In the genomic region with DNA sequence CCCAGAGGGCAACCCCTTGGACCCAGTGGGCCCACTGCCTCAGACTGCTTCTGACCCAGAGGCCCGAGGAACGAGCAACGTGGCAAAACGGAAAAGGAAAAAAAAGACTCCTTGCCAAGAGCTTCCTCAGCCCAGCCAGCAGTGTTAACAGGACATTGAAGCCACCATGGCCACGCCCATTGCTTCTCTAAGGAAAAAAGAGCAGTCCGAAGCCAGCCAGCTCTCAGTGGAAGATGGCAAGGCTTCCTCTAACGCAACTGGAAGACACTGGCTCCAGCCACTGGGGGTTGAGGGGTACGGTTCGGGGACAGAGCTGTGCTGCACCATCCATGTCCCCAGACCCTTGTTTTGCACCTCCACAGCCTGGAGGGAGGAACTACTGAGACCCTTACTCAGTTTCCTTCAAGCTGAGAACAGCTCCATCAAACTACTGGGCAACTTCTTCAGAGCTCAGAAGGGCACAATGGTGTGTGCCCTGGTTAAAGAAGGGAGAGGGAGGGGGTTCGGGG, we compare ENCODE assay signal across 8 cellular contexts. TPM values are rescaled to one million over a fixed set of nuclear protein-coding genes. Genes with fewer than 3 reads are reported as not detected.
DNase-seq lines count a peak whose midpoint lies in the region; ATAC-seq lines count a peak whose summit lies in the region.

No MANE protein-coding gene starts in this region.

- H2BK12ac ChIP-seq in mesenchymal stem cell (ENCODE audit: low read length in 2 of 2): peak overlapping the region; percentile 78 to 85

- H3K27ac ChIP-seq in CD4-positive, CD25-positive, alpha-beta regulatory T cell (ENCODE audit: insufficient read depth, low read length, poor library complexity, severe bottlenecking): peak overlapping the region; percentile 49
- H3K27ac ChIP-seq in mesenchymal stem cell (ENCODE audit: low read length, poor library complexity, severe bottlenecking): peak overlapping the region; percentile 89

- H2AFZ ChIP-seq in mesenchymal stem cell (ENCODE audit: low read depth, low read length): no peak overlapping the region

- H2BK120ac ChIP-seq in mesenchymal stem cell (ENCODE audit: low read depth, low read length): peak overlapping the region; percentile 80

- H3K27me3 Mint-ChIP-seq in CD4-positive, CD25-positive, alpha-beta regulatory T cell: no peaks in the 10 kb centered on the region
- no peaks in the 10 kb centered on the region for H3K27me3 Mint-ChIP-seq in activated T-helper 17 cell treated with anti-CD3 and anti-CD28 coated beads, Interleukin-2, amount 50 U/mL, for 72 hours

- peak overlapping the region; percentile 91 for H4K91ac ChIP-seq in mesenchymal stem cell (ENCODE audit: low read length)

- DNase-seq in CD4-positive, CD25-positive, alpha-beta regulatory T cell: no peak
- DNase-seq in mesenchymal stem cell (peak; percentile 60), NCI-H748 (lab: John Stamatoyannopoulos, UW; ENCODE audit: unreplicated experiment) (no peak), NCI-H2171 (lab: John Stamatoyannopoulos, UW) (no peak)

- no peaks in the 10 kb centered on the region for H3K9me3 Mint-ChIP-seq in CD4-positive, CD25-positive, alpha-beta regulatory T cell
- no peaks in the 10 kb centered on the region for H3K9me3 Mint-ChIP-seq in activated T-helper 17 cell treated with anti-CD3 and anti-CD28 coated beads, Interleukin-2, amount 50 U/mL, for 72 hours

- H3K23ac ChIP-seq in mesenchymal stem cell (ENCODE audit: low read length in 2 of 2): no peak overlapping the region

- peak overlapping the region; percentile 94 to 97 for H3K4ac ChIP-seq in mesenchymal stem cell (ENCODE audit: low read depth in 1 of 2, low read length in 2 of 2)

- H3K79me1 ChIP-seq in mesenchymal stem cell (replicated peaks; ENCODE audit: low read length, poor library complexity, severe bottlenecking): peaks cover 19% of the 10 kb centered on the region

- peak overlapping the region in 2 of 3 donors; percentile 74 to 86 for H3K27ac Mint-ChIP-seq in CD4-positive, CD25-positive, alpha-beta regulatory T cell
- H3K27ac Mint-ChIP-seq in activated T-helper 17 cell treated with anti-CD3 and anti-CD28 coated beads, Interleukin-2, amount 50 U/mL, for 72 hours: peak overlapping the region; percentile 93

- peaks cover 6% of the 10 kb centered on the region for H3K36me3 Mint-ChIP-seq in CD4-positive, CD25-positive, alpha-beta regulatory T cell
- peaks cover 5% of the 10 kb centered on the region for H3K36me3 Mint-ChIP-seq in activated T-helper 17 cell treated with anti-CD3 and anti-CD28 coated beads, Interleukin-2, amount 50 U/mL, for 72 hours (ENCODE audit: low read depth)

- H3K27me3 ChIP-seq in CD4-positive, CD25-positive, alpha-beta regulatory T cell (ENCODE audit: control insufficient read depth, insufficient read depth, low read length): no peaks in the 10 kb centered on the region
- H3K27me3 ChIP-seq in mesenchymal stem cell (ENCODE audit: control insufficient read depth in 1 of 2, insufficient read depth in 1 of 2, low read length in 2 of 2): no peaks in the 10 kb centered on the region

- peak overlapping the region; percentile 96 to 98 for H3K18ac ChIP-seq in mesenchymal stem cell (ENCODE audit: low read depth in 1 of 2, low read length in 2 of 2)

- peak overlapping the region; percentile 83 for H2BK15ac ChIP-seq in mesenchymal stem cell (ENCODE audit: low read depth, poor library complexity, severe bottlenecking)

- H3K9ac ChIP-seq in mesenchymal stem cell (ENCODE audit: low read length): peak overlapping the region; percentile 74

- H3K4me1 Mint-ChIP-seq in CD4-positive, CD25-positive, alpha-beta regulatory T cell: peaks cover 27 to 73% (median 48%) of the 10 kb centered on the region in 4 donors
- peaks cover 30% of the 10 kb centered on the region for H3K4me1 Mint-ChIP-seq in activated T-helper 17 cell treated with anti-CD3 and anti-CD28 coated beads, Interleukin-2, amount 50 U/mL, for 72 hours

- WGBS in mesenchymal stem cell: 64% methylated on average over 10 of the region's 10 CpGs

- H3K4me2 ChIP-seq in mesenchymal stem cell (ENCODE audit: low read length, poor library complexity, severe bottlenecking): no peak overlapping the region

- peak overlapping the region in 3 of 4 donors; percentile 61 to 85 (median 74) for H3K4me3 Mint-ChIP-seq in CD4-positive, CD25-positive, alpha-beta regulatory T cell
- H3K4me3 Mint-ChIP-seq in activated T-helper 17 cell treated with anti-CD3 and anti-CD28 coated beads, Interleukin-2, amount 50 U/mL, for 72 hours: peak overlapping the region; percentile 79

- peak overlapping the region; percentile 24 for H2AK5ac ChIP-seq in mesenchymal stem cell (ENCODE audit: low read length, severe bottlenecking)

- no peak overlapping the region for H3K4me3 ChIP-seq in CD4-positive, CD25-positive, alpha-beta regulatory T cell (ENCODE audit: low read depth, low read length)
- peak overlapping the region in 1 of 2 experiments; percentile 29 for H3K4me3 ChIP-seq in mesenchymal stem cell (ENCODE audit: insufficient read depth in 1 of 2, low read depth in 1 of 2, low read length in 2 of 2)

- peaks cover 42% of the 10 kb centered on the region for H3K4me1 ChIP-seq in CD4-positive, CD25-positive, alpha-beta regulatory T cell (ENCODE audit: control insufficient read depth, insufficient read depth, low read length, poor library complexity, severe bottlenecking)
- peaks cover 62% of the 10 kb centered on the region for H3K4me1 ChIP-seq in mesenchymal stem cell (ENCODE audit: control insufficient read depth, insufficient read depth, low read depth, low read length)

- peak overlapping the region in 1 of 2 experiments; percentile 39 for H3K14ac ChIP-seq in mesenchymal stem cell (ENCODE audit: low read length in 2 of 2)

- peak overlapping the region; percentile 1 for H2BK5ac ChIP-seq in mesenchymal stem cell (ENCODE audit: low read depth, low read length, poor library complexity, severe bottlenecking)

- H3K36me3 ChIP-seq in CD4-positive, CD25-positive, alpha-beta regulatory T cell (ENCODE audit: control insufficient read depth, insufficient read depth, low read length): no peaks in the 10 kb centered on the region
- H3K36me3 ChIP-seq in mesenchymal stem cell (ENCODE audit: control insufficient read depth in 1 of 2, insufficient read depth in 2 of 2, low read depth in 1 of 2, low read length in 2 of 2): peaks cover 11 to 28% of the 10 kb centered on the region in 2 experiments

- ATAC-seq in CD4-positive, CD25-positive, alpha-beta regulatory T cell (ENCODE audit: low read depth in 2 of 2): no peak
- ATAC-seq in HG03432 (IDR thresholded peaks at IDR 0.05; ENCODE audit: unreplicated experiment) (peak; percentile 1), HG02642 (IDR thresholded peaks at IDR 0.05; ENCODE audit: poor library complexity, unreplicated experiment) (no peak), HG02763 (IDR thresholded peaks at IDR 0.05; ENCODE audit: unreplicated experiment) (no peak)
- ATAC-seq in activated T-helper 17 cell treated with anti-CD3 and anti-CD28 coated beads, Interleukin-2, amount 50 U/mL, for 72 hours (replicated peaks): no peak

- H3K9me3 ChIP-seq in CD4-positive, CD25-positive, alpha-beta regulatory T cell (ENCODE audit: control insufficient read depth in 2 of 2, low read length in 2 of 2): no peaks in the 10 kb centered on the region
- H3K9me3 ChIP-seq in mesenchymal stem cell (ENCODE audit: control insufficient read depth, low read length): no peaks in the 10 kb centered on the region

- H4K8ac ChIP-seq in mesenchymal stem cell (ENCODE audit: low read length): peak overlapping the region; percentile 80

RNA-seq across cellular contexts. Expression of a gene that starts 10.7 kb away (rescaled TPM):
- total RNA-seq in CD4-positive, CD25-positive, alpha-beta regulatory T cell: 8.2 TPM
- 1 to 10 TPM in 2 of 4 donors, under 1 TPM in 2; 0.86 to 1.5 (median 1.2) TPM for polyA plus RNA-seq in CD4-positive, CD25-positive, alpha-beta regulatory T cell
- total RNA-seq in activated T-helper 17 cell treated with anti-CD3 and anti-CD28 coated beads, Interleukin-2, amount 50 U/mL, for 72 hours: 10 to 100 TPM in 1 of 2 donors, 1 to 10 TPM in 1; 3.2 to 19.3 TPM
- polyA plus RNA-seq in mesenchymal stem cell (2013, experiment 1 of 2): 18.5 TPM
- 17.8 TPM for polyA plus RNA-seq in mesenchymal stem cell (2013, experiment 2 of 2)

RNA-seq across cellular contexts. Expression of a gene that starts 59.0 kb away (rescaled TPM):
- total RNA-seq in CD4-positive, CD25-positive, alpha-beta regulatory T cell: 128 TPM
- polyA plus RNA-seq in CD4-positive, CD25-positive, alpha-beta regulatory T cell: 100 to 1,000 TPM; 800 to 928 (median 868) TPM
- total RNA-seq in activated T-helper 17 cell treated with anti-CD3 and anti-CD28 coated beads, Interleukin-2, amount 50 U/mL, for 72 hours: 100 to 1,000 TPM; 121 to 140 TPM
- 684 TPM for polyA plus RNA-seq in mesenchymal stem cell (2013, experiment 1 of 2)
- polyA plus RNA-seq in mesenchymal stem cell (2013, experiment 2 of 2): 720 TPM
